Comparison of ENCODE assay signal across 19 cellular contexts in genomic region chr17:56815711-56816110, GRCh38. TPM values are rescaled to one million over a fixed set of nuclear protein-coding genes. Genes with fewer than 3 reads are reported as not detected.
DNase-seq lines count a peak whose midpoint lies in the region; ATAC-seq and TF ChIP-seq lines count a peak whose summit lies in the region.
"Had no signal": no experiment of that assay in that cellular context is flagged by ENCODE, and none has a peak within 500 bp of the region (broad histone marks: within the 10 kb centered on the region; RNA-seq: fewer than 3 reads in every experiment).

No MANE protein-coding gene starts in this region.

- no peaks in the 10 kb centered on the region for H3K27me3 Mint-ChIP-seq in CD4-positive, alpha-beta T cell

- H3K27ac Mint-ChIP-seq in CD4-positive, alpha-beta T cell, result no peak overlapping the region
- H3K27ac Mint-ChIP-seq: nephron progenitor cell; T-helper 1 cell treated with Interleukin-12 subunit alpha and Interleukin-12 subunit beta and Interleukin-4 antibody, amounts not matched to agents 30 μg/mL and 1 μg/mL, for 36 hours had no signal

- DNase-seq in ELR (ENCODE audit: low read depth) (peak; percentile 93), SK-N-SH (no peak), epithelial cell of esophagus (ENCODE audit: low read depth) (peak; percentile 53), osteoblast (ENCODE audit: insufficient read length, low spot score, missing footprints) (no peak), NCI-H2196 (lab: John Stamatoyannopoulos, UW; ENCODE audit: unreplicated experiment) (no peak), iPS-NIHi11 (ENCODE audit: low spot score) (no peak)
- no peak for DNase-seq in CD4-positive, alpha-beta T cell
- DNase-seq: anterior cingulate cortex, C1 segment of cervical spinal cord, GF-D8, Kasumi-1, NCI-H69, nephron progenitor cell, psoas muscle, Right ventricle myocardium superior had no signal

- H2AFZ ChIP-seq in SK-N-SH (ENCODE audit: low read depth) (peak overlapping the region; percentile 57), osteoblast (ENCODE audit: low read length) (peak overlapping the region; percentile 57)

- peaks cover 6% of the 10 kb centered on the region for H3K4me1 Mint-ChIP-seq in CD4-positive, alpha-beta T cell (ENCODE audit: low read depth)

- no peak overlapping the region for H3K4me3 ChIP-seq in SK-N-SH (ENCODE audit: low read depth in 2 of 2, low read length in 1 of 2)
- H3K4me3 ChIP-seq in epithelial cell of esophagus (ENCODE audit: low read length), result no peak overlapping the region
- no peak overlapping the region for H3K4me3 ChIP-seq in osteoblast (ENCODE audit: insufficient read depth, low read length)
- H3K4me3 ChIP-seq: gastroesophageal sphincter, psoas muscle had no signal

- H3K36me3 Mint-ChIP-seq in CD4-positive, alpha-beta T cell (ENCODE audit: low read depth), result peaks cover 7% of the 10 kb centered on the region

- POLR2A ChIA-PET in SK-N-SH (lab: Yijun Ruan, JAX), result no interaction called here
- POLR2A ChIA-PET in CD4-positive, alpha-beta T cell (lab: Charles Lee), result interaction anchor here (1.4 kb wide), 1 partner anchor 17 kb away, joined by 3 read pairs; no protein-coding TSS in a partner anchor

- H3K27me3 ChIP-seq in SK-N-SH (ENCODE audit: insufficient read depth) (no peaks in the 10 kb centered on the region), osteoblast (ENCODE audit: insufficient read depth, low read length) (no peaks in the 10 kb centered on the region)
- no peaks in the 10 kb centered on the region for H3K27me3 ChIP-seq in CD4-positive, alpha-beta T cell (ENCODE audit: control insufficient read depth, insufficient read depth, low read length)
- H3K27me3 ChIP-seq: gastroesophageal sphincter had no signal

- 45% methylated on average over 6 of the region's 6 CpGs for WGBS in SK-N-SH (ENCODE audit: low lambda C conversion rate)

- CTCF ChIA-PET in SK-N-SH (lab: Yijun Ruan, JAX), result interaction anchor here (0.6 to 15.9 kb wide), 11 partner anchors 14 to 218 kb away, joined by 3 to 251 read pairs (median 3); partner anchors contain the start of gene COIL
- CTCF ChIA-PET in CD4-positive, alpha-beta T cell (lab: Charles Lee), result no interaction called here

- no peaks in the 10 kb centered on the region for H3K9me3 Mint-ChIP-seq in CD4-positive, alpha-beta T cell
- H3K9me3 Mint-ChIP-seq: nephron progenitor cell; T-helper 1 cell treated with Interleukin-12 subunit alpha and Interleukin-12 subunit beta and Interleukin-4 antibody, amounts not matched to agents 30 μg/mL and 1 μg/mL, for 36 hours had no signal

- ATAC-seq in CD4-positive, alpha-beta T cell (ENCODE audit: poor library complexity), result no peak
- no peak for ATAC-seq in GM18858 (IDR thresholded peaks at IDR 0.05; ENCODE audit: unreplicated experiment)
- ATAC-seq: gastroesophageal sphincter, psoas muscle had no signal

- no peak overlapping the region for H3K4me3 Mint-ChIP-seq in CD4-positive, alpha-beta T cell
- H3K4me3 Mint-ChIP-seq: nephron progenitor cell; T-helper 1 cell treated with Interleukin-12 subunit alpha and Interleukin-12 subunit beta and Interleukin-4 antibody, amounts not matched to agents 30 μg/mL and 1 μg/mL, for 36 hours had no signal

- peak overlapping the region; percentile 15; the same call in 1 of the 2 replicates for H3K4me2 ChIP-seq in SK-N-SH
- peak overlapping the region; percentile 60 for H3K4me2 ChIP-seq in osteoblast (ENCODE audit: insufficient read depth, low read length)

- H3K4me1 ChIP-seq in SK-N-SH (ENCODE audit: control insufficient read depth in 1 of 2, insufficient read depth in 2 of 2, low read depth in 1 of 2, low read length in 1 of 2) (peaks cover 6 to 7% of the 10 kb centered on the region in 2 experiments; a peak in 2 of 4 replicates), osteoblast (ENCODE audit: insufficient read depth, low read length) (peaks cover 2% of the 10 kb centered on the region)

- TF ChIP-seq CTCF in SK-N-SH (IDR thresholded peaks at IDR 0.05) (no peak), epithelial cell of esophagus (IDR thresholded peaks at IDR 0.05; ENCODE audit: insufficient read depth, low read depth, low read length, missing control alignments) (no peak), osteoblast (IDR thresholded peaks at IDR 0.05; ENCODE audit: extremely low read depth, low read depth, low read length) (no peak)
- TF ChIP-seq CTCF in CD4-positive, alpha-beta T cell (IDR thresholded peaks at IDR 0.05), result no peak

- H3K79me2 ChIP-seq in SK-N-SH (ENCODE audit: insufficient read depth) (no peaks in the 10 kb centered on the region), osteoblast (ENCODE audit: insufficient read depth, low read length) (no peaks in the 10 kb centered on the region)

- H3K9me3 ChIP-seq in SK-N-SH, result no peaks in the 10 kb centered on the region
- no peaks in the 10 kb centered on the region for H3K9me3 ChIP-seq in osteoblast (ENCODE audit: low read depth, low read length)
- no peaks in the 10 kb centered on the region for H3K9me3 ChIP-seq in CD4-positive, alpha-beta T cell (ENCODE audit: control insufficient read depth, low read length)
- H3K9me3 ChIP-seq: gastroesophageal sphincter, psoas muscle had no signal

- H3K27ac ChIP-seq in SK-N-SH (ENCODE audit: low read depth in 2 of 2, low read length in 1 of 2), result peak overlapping the region in 1 of 2 experiments; percentile 23; a peak in 2 of 4 replicates
- peak overlapping the region; percentile 25 for H3K27ac ChIP-seq in osteoblast (ENCODE audit: low read depth, low read length)
- no peak overlapping the region for H3K27ac ChIP-seq in CD4-positive, alpha-beta T cell (ENCODE audit: low read depth, low read length)
- H3K27ac ChIP-seq: gastroesophageal sphincter, psoas muscle, VCaP had no signal

- intact Hi-C loops in CD4-positive, alpha-beta T cell (cut with DNase I, micrococcal nuclease), result no loop called here

- TF ChIP-seq RAD21 in SK-N-SH (IDR thresholded peaks at IDR 0.05; ENCODE audit: low read length), result no peak

- no peaks in the 10 kb centered on the region for H3K9me2 ChIP-seq in SK-N-SH

- no peak for TF ChIP-seq EP300 in SK-N-SH (IDR thresholded peaks at IDR 0.05; ENCODE audit: borderline replicate concordance in 1 of 2, low read depth in 1 of 2, low read length in 1 of 2)

- H3K36me3 ChIP-seq in SK-N-SH (replicated peaks in 1 of 2; ENCODE audit: control insufficient read depth in 1 of 2, insufficient read depth in 2 of 2, low read length in 1 of 2) (no peaks in the 10 kb centered on the region), osteoblast (ENCODE audit: insufficient read depth, low read length) (no peaks in the 10 kb centered on the region)
- H3K36me3 ChIP-seq: gastroesophageal sphincter had no signal

- H4K20me1 ChIP-seq in SK-N-SH (ENCODE audit: insufficient read depth) (no peaks in the 10 kb centered on the region), osteoblast (ENCODE audit: insufficient read depth, low read length) (no peaks in the 10 kb centered on the region)

- H3K9ac ChIP-seq in SK-N-SH, result no peak overlapping the region

- no peaks in the 10 kb centered on the region for H3F3A ChIP-seq in SK-N-SH (replicated peaks; ENCODE audit: insufficient read depth)

TF ChIP-seq in SK-N-SH, 30 proteins besides CTCF, POLR2A, EP300 and RAD21:
- peak; percentile 30; the same call in 1 of the 2 replicates for TF ChIP-seq PBX3 (IDR thresholded peaks at IDR 0.05)
- no peak for TF ChIP-seq CHD2 (IDR thresholded peaks at IDR 0.05; ENCODE audit: low read length, partially characterized antibody)
- 0 out of 2 replicates have a peak, but pooled peaks have one; percentile 24 for TF ChIP-seq SIN3A (IDR thresholded peaks at IDR 0.05; ENCODE audit: borderline replicate concordance, low read depth, low read length)
- no peak for TF ChIP-seq GATA2 (CRISPR knock-in tag; IDR thresholded peaks at IDR 0.05)
- TF ChIP-seq FOSL2 (IDR thresholded peaks at IDR 0.05; ENCODE audit: borderline replicate concordance, low read depth), result peak; percentile 1; the same call in 1 of the 2 replicates
- TF ChIP-seq TEAD4 (IDR thresholded peaks at IDR 0.05; ENCODE audit: borderline replicate concordance, insufficient read depth), result no peak

RNA-seq across cellular contexts. Expression of gene C17orf67, which starts 18.0 kb away (rescaled TPM):
- polyA plus RNA-seq in SK-N-SH (2012; rRNA removed), result 1.6 and 1.7 TPM in 2 replicates
- polyA plus RNA-seq in SK-N-SH (2012; cell fraction: cytosol; rRNA removed), result 1.6 and 1.9 TPM in 2 replicates
- polyA plus RNA-seq in SK-N-SH (2012; cell fraction: nucleus; rRNA removed), result 3.7 and 5.1 TPM in 2 replicates
- total RNA-seq in osteoblast, result 0.36 and 0.88 TPM in 2 replicates
- total RNA-seq in CD4-positive, alpha-beta T cell, result 1 to 10 TPM; 4.3 to 4.8 TPM

RNA-seq across cellular contexts. Expression of gene DGKE, which starts 18.2 kb away (rescaled TPM):
- polyA plus RNA-seq in SK-N-SH (2012; rRNA removed), result 2.4 and 2.8 TPM in 2 replicates
- polyA plus RNA-seq in SK-N-SH (2012; cell fraction: cytosol; rRNA removed), result 1.9 and 2.0 TPM in 2 replicates
- polyA plus RNA-seq in SK-N-SH (2012; cell fraction: nucleus; rRNA removed), result 13.8 and 15.7 TPM in 2 replicates
- 6.2 and 7.7 TPM in 2 replicates for total RNA-seq in osteoblast
- 10 to 100 TPM; 20.0 to 22.3 TPM for total RNA-seq in CD4-positive, alpha-beta T cell

Comparison
In these comparisons a context has a peak if more than half of its experiments do, and no peak if none do; other contexts are left out.
1. DNase-seq: peak in ELR (single experiment) and epithelial cell of esophagus (single experiment); none in SK-N-SH (single experiment), osteoblast (single experiment), NCI-H2196 (single experiment), CD4-positive, alpha-beta T cell (0 of 10) and iPS-NIHi11 (single experiment).